In genomic region chr12:27014859-27015729, GRCh38 we compare ENCODE assay signal across 1 cellular context.
TF ChIP-seq lines count a peak whose summit lies in the region.

No MANE protein-coding gene starts in this region.

TF ChIP-seq in HepG2, 621 proteins besides CTCF, POLR2A, EP300 and RAD21 (continued from another document):
- TF ChIP-seq POGK (CRISPR knock-in tag; conservative IDR thresholded peaks at IDR 0.05): no peak
